Comparison of ENCODE assay signal across 22 cellular contexts in genomic region chr9:117779760-117780159, GRCh38.
A peak's percentile ranks its signal among the peaks of the same experiment; 100 is the strongest.
DNase-seq lines count a peak whose midpoint lies in the region; ATAC-seq and TF ChIP-seq lines count a peak whose summit lies in the region.
"Had no signal": no experiment of that assay in that cellular context is flagged by ENCODE, and none has a peak within 500 bp of the region (broad histone marks: within the 10 kb centered on the region; RNA-seq: fewer than 3 reads in every experiment).

No MANE protein-coding gene starts in this region.

- H3K36me3 Mint-ChIP-seq in endodermal cell (ENCODE audit: low read depth) = no peaks in the 10 kb centered on the region
- H3K36me3 Mint-ChIP-seq: CD4-positive, alpha-beta memory T cell; mesothelial cell of epicardium had no signal

- 93% methylated on average over 3 of the region's 3 CpGs; no CpG with 5 or more reads in 1 of the 2 experiments for WGBS in endodermal cell (ENCODE audit: insufficient coverage in 1 of 2, insufficient read length in 1 of 2), 2 experiments

- H3K9me3 Mint-ChIP-seq in endodermal cell = no peaks in the 10 kb centered on the region
- H3K9me3 Mint-ChIP-seq: activated CD8-positive, alpha-beta T cell treated with anti-CD3 and anti-CD28 coated beads for 36 hours; CD4-positive, alpha-beta memory T cell; mesothelial cell of epicardium; T-helper 2 cell treated with Interferon-gamma antibody and Interleukin-4, amounts not matched to agents 5 μg/mL and 100 μg/mL, for 36 hours had no signal

- H3K4me3 ChIP-seq in BLaER1 (no peak overlapping the region), NT2/D1 (ENCODE audit: insufficient read length, low read depth) (no peak overlapping the region), endodermal cell (ENCODE audit: low read length) (no peak overlapping the region)
- H3K4me3 ChIP-seq: heart right ventricle, left lung had no signal

- no peak overlapping the region for H3K4me3 Mint-ChIP-seq in endodermal cell
- H3K4me3 Mint-ChIP-seq: activated CD8-positive, alpha-beta T cell treated with anti-CD3 and anti-CD28 coated beads for 36 hours; CD4-positive, alpha-beta memory T cell; mesothelial cell of epicardium; T-helper 2 cell treated with Interferon-gamma antibody and Interleukin-4, amounts not matched to agents 5 μg/mL and 100 μg/mL, for 36 hours had no signal

- TF ChIP-seq CTCF in endodermal cell (conservative IDR thresholded peaks at IDR 0.05) = no peak

- peaks cover 17% of the 10 kb centered on the region for H3K27me3 Mint-ChIP-seq in endodermal cell (ENCODE audit: insufficient read depth)

- no peaks in the 10 kb centered on the region for H4K20me1 ChIP-seq in BLaER1

- no peaks in the 10 kb centered on the region for H3K36me3 ChIP-seq in BLaER1
- H3K36me3 ChIP-seq in NT2/D1 (ENCODE audit: insufficient read depth, insufficient read length, low read length) = no peaks in the 10 kb centered on the region
- H3K36me3 ChIP-seq in endodermal cell (ENCODE audit: control insufficient read depth, insufficient read depth, low read length) = no peaks in the 10 kb centered on the region
- H3K36me3 ChIP-seq: heart right ventricle, left lung had no signal

- DNase-seq in ELF-1 (ENCODE audit: low read depth, low spot score) (peak; percentile 34), NT2/D1 (ENCODE audit: low read depth, low spot score) (peak; percentile 22), endodermal cell (peak; percentile 55), DMS114 treated with DMSO at 0.1 percent for 48 hours (lab: John Stamatoyannopoulos, UW; ENCODE audit: unreplicated experiment) (no peak), kidney glomerular epithelial cell (lab: John Stamatoyannopoulos, UW) (no peak)
- DNase-seq: activated CD8-positive, alpha-beta T cell treated with anti-CD3 and anti-CD28 coated beads for 36 hours; activated effector memory CD4-positive, alpha-beta T cell treated with Interleukin-2 at 50 U/mL for 16 hours; CD4-positive, alpha-beta memory T cell; heart right ventricle; left lung; naive thymus-derived CD4-positive, alpha-beta T cell; NCI-H1105; NCI-H2029 treated with DMSO at 0.1 percent for 48 hours; NCI-H510A; RPMI8226; trophoblast cell had no signal

- H3K4me2 ChIP-seq in BLaER1 = peak overlapping the region; percentile 18

- H3K27ac ChIP-seq in BLaER1 (no peak overlapping the region), endodermal cell (ENCODE audit: low read depth, low read length) (no peak overlapping the region)
- H3K27ac ChIP-seq: left lung had no signal

- H3K27ac Mint-ChIP-seq in endodermal cell = no peak overlapping the region
- H3K27ac Mint-ChIP-seq: activated CD8-positive, alpha-beta T cell treated with anti-CD3 and anti-CD28 coated beads for 36 hours; mesothelial cell of epicardium; naive thymus-derived CD4-positive, alpha-beta T cell; T-helper 2 cell treated with Interferon-gamma antibody and Interleukin-4, amounts not matched to agents 5 μg/mL and 100 μg/mL, for 36 hours had no signal

- H3K27me3 ChIP-seq in BLaER1 (no peaks in the 10 kb centered on the region), NT2/D1 (ENCODE audit: insufficient read depth, insufficient read length) (no peaks in the 10 kb centered on the region), endodermal cell (ENCODE audit: control insufficient read depth, insufficient read depth, low read length, poor library complexity, severe bottlenecking) (peaks cover 4% of the 10 kb centered on the region)
- H3K27me3 ChIP-seq: heart right ventricle, left lung had no signal

- no peak overlapping the region for H3K9ac ChIP-seq in BLaER1
- no peak overlapping the region for H3K9ac ChIP-seq in NT2/D1 (ENCODE audit: insufficient read length, low read depth)
- H3K9ac ChIP-seq in endodermal cell (ENCODE audit: extremely low read depth, low read length, poor library complexity, severe bottlenecking) = no peak overlapping the region

- H3K4me1 ChIP-seq in BLaER1 = peaks cover 28% of the 10 kb centered on the region
- no peaks in the 10 kb centered on the region for H3K4me1 ChIP-seq in NT2/D1 (ENCODE audit: insufficient read depth, insufficient read length)
- peaks cover 6% of the 10 kb centered on the region for H3K4me1 ChIP-seq in endodermal cell (ENCODE audit: control insufficient read depth, insufficient read depth, low read length)

- peaks cover 9% of the 10 kb centered on the region for H3K4me1 Mint-ChIP-seq in endodermal cell
- H3K4me1 Mint-ChIP-seq: mesothelial cell of epicardium had no signal

- H3K9me3 ChIP-seq in BLaER1 (no peaks in the 10 kb centered on the region), NT2/D1 (ENCODE audit: insufficient read depth, low read length) (no peaks in the 10 kb centered on the region), endodermal cell (ENCODE audit: control insufficient read depth, low read length) (no peaks in the 10 kb centered on the region)
- H3K9me3 ChIP-seq: heart right ventricle, left lung had no signal

- no peak for ATAC-seq in GM19328 (IDR thresholded peaks at IDR 0.05; ENCODE audit: unreplicated experiment)
- ATAC-seq in HG02970 (IDR thresholded peaks at IDR 0.05; ENCODE audit: low FRiP score, unreplicated experiment) = no peak
- ATAC-seq: activated CD8-positive, alpha-beta T cell treated with anti-CD3 and anti-CD28 coated beads for 36 hours; HCT116; heart right ventricle; left lung; naive thymus-derived CD4-positive, alpha-beta T cell had no signal

Comparison
In these comparisons a context has a peak if more than half of its experiments do, and no peak if none do; other contexts are left out.
1. DNase-seq: peak in ELF-1 (single experiment), NT2/D1 (single experiment) and endodermal cell (single experiment); none in DMS114 treated with DMSO at 0.1 percent for 48 hours (single experiment) and kidney glomerular epithelial cell (single experiment).